ENCODE assay signal across 24 cellular contexts in genomic region chr1:228723921-228724320, GRCh38.
"Had no signal": no experiment of that assay in that cellular context is flagged by ENCODE, and none has a peak within 500 bp of the region (broad histone marks: within the 10 kb centered on the region; RNA-seq: fewer than 3 reads in every experiment).

No MANE protein-coding gene starts in this region.

- DNase-seq: activated CD4-positive, alpha-beta T cell treated with anti-CD3 and anti-CD28 coated beads for 48 hours; activated CD4-positive, alpha-beta T cell treated with anti-CD3 and anti-CD28 coated beads, Interleukin-2, amount 50 U/mL, for 4 hours; activated CD4-positive, CD25-positive, alpha-beta regulatory T cell treated with anti-CD3 and anti-CD28 coated beads, Interleukin-2, amount 50 U/mL, for 72 hours; activated CD8-positive, alpha-beta memory T cell treated with anti-CD3 and anti-CD28 coated beads, Interleukin-2, amount 50 U/mL, for 48 hours; activated CD8-positive, alpha-beta T cell treated with anti-CD3 and anti-CD28 coated beads, Interleukin-2, amount 10 ng/mL, durations not matched to agents 7 days and 5 days; activated naive CD4-positive, alpha-beta T cell treated with anti-CD3 and anti-CD28 coated beads, Interleukin-2, amount 50 U/mL, for 16 hours; activated T-cell treated with anti-CD3 and anti-CD28 coated beads, Interleukin-2, amount 50 U/mL, for 1 hour; aorta; caudate nucleus; MV-4-11; NCI-H1092 treated with DMSO at 0.1 percent for 48 hours; NCI-H1417 treated with DMSO at 0.1 percent for 48 hours; NCI-H1694; NCI-H2029 treated with DMSO at 0.1 percent for 48 hours; NCI-H345; NCI-H510A treated with DMSO at 0.1 percent for 48 hours; NCI-H69; Peyer's patch; SHP77 had no signal

- H3K9me3 ChIP-seq: breast epithelium, MG63, Peyer's patch, SJSA1 had no signal

- H3K9me3 Mint-ChIP-seq: T-helper 1 cell treated with Interleukin-12 subunit alpha and Interleukin-12 subunit beta and Interleukin-4 antibody, amounts not matched to agents 30 μg/mL and 1 μg/mL, for 36 hours had no signal

- H3K27me3 ChIP-seq: breast epithelium, MG63 had no signal

- H3K36me3 ChIP-seq: breast epithelium, MG63, Peyer's patch, SJSA1 had no signal

- H3K4me3 ChIP-seq: breast epithelium, MG63, Peyer's patch, SJSA1 had no signal

- H3K27ac Mint-ChIP-seq: activated CD8-positive, alpha-beta T cell treated with anti-CD3 and anti-CD28 coated beads, Interleukin-2, amount 10 ng/mL, durations not matched to agents 7 days and 5 days; T-helper 1 cell treated with Interleukin-12 subunit alpha and Interleukin-12 subunit beta and Interleukin-4 antibody, amounts not matched to agents 30 μg/mL and 1 μg/mL, for 36 hours had no signal

- H3K4me1 ChIP-seq: breast epithelium, Peyer's patch, SJSA1 had no signal

- H3K27ac ChIP-seq: Peyer's patch, SJSA1 had no signal

- ATAC-seq: activated CD8-positive, alpha-beta T cell treated with anti-CD3 and anti-CD28 coated beads, Interleukin-2, amount 10 ng/mL, durations not matched to agents 7 days and 5 days; SK-N-SH treated with all-trans-retinoic acid at 6 μM for 48 hours had no signal
